ENCODE assay signal across 1 cellular context in the genomic region with DNA sequence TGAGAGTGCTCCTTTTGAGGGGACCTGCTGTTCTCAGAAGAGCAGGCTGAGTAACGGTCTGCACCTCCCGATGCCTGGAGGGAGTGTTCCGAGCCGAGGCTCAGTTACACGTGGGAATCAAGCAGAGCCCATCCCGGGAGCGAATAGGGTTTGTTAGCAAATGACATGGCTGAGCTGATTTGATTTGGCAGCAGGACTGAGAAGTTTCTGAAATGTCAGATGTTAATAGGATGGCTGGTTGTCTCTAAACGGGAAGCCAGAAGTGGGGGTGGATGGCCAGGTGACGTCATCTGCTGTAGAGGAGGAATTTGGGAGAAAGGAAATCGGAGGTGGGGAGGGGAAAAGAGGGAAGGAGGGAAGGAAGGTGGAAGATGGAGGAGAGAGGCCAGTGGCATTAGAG.
TF ChIP-seq lines count a peak whose summit lies in the region.

No MANE protein-coding gene starts in this region.

TF ChIP-seq in H1, 55 proteins besides CTCF, POLR2A, EP300 and RAD21 (continued from another document):
- no peak for TF ChIP-seq TCF12 (IDR thresholded peaks at IDR 0.05; ENCODE audit: low read depth, low read length)
- no peak for TF ChIP-seq RXRA (IDR thresholded peaks at IDR 0.05; ENCODE audit: insufficient read depth, low read depth, low read length)
- no peak for TF ChIP-seq SAP30 (IDR thresholded peaks at IDR 0.05; ENCODE audit: insufficient read depth, insufficient replicate concordance, low read length)
- TF ChIP-seq TBP (IDR thresholded peaks at IDR 0.05; ENCODE audit: low read depth, low read length), result no peak
- TF ChIP-seq NRF1 (IDR thresholded peaks at IDR 0.05; ENCODE audit: low read depth, low read length), result no peak
